ENCODE assay signal across 2 cellular contexts in genomic region chr2:168254158-168254935, GRCh38.
A peak's percentile ranks its signal among the peaks of the same experiment; 100 is the strongest.
TF ChIP-seq lines count a peak whose summit lies in the region.

No MANE protein-coding gene starts in this region.

TF ChIP-seq in HCT116, 20 proteins besides CTCF, POLR2A, EP300 and RAD21 (continued from another document):
- TF ChIP-seq REST (IDR thresholded peaks at IDR 0.05; ENCODE audit: low read depth) (no peak), EGR1 (IDR thresholded peaks at IDR 0.05; ENCODE audit: low read depth) (no peak), JUND (IDR thresholded peaks at IDR 0.05) (peak; percentile 54; the same call in 1 of the 2 replicates), ATF3 (IDR thresholded peaks at IDR 0.05) (peak; percentile 20; the same call in 1 of the 2 replicates), CBX3 (IDR thresholded peaks at IDR 0.05; ENCODE audit: low read depth) (peak; percentile 36; the same call in 1 of the 2 replicates), ZBTB33 (IDR thresholded peaks at IDR 0.05; ENCODE audit: extremely low read depth, insufficient replicate concordance, low read length) (no peak)

TF ChIP-seq in SK-N-SH, 30 proteins besides CTCF, POLR2A, EP300 and RAD21 (continued from another document):
- TF ChIP-seq REST (IDR thresholded peaks at IDR 0.05; ENCODE audit: low read depth, low read length) (no peak), TCF12 (IDR thresholded peaks at IDR 0.05) (no peak)
